Comparison of ENCODE assay signal across 8 cellular contexts in genomic region chr4:118954246-118954645, GRCh38.
DNase-seq lines count a peak whose midpoint lies in the region; ATAC-seq, FAIRE-seq and TF ChIP-seq lines count a peak whose summit lies in the region.

No MANE protein-coding gene starts in this region.

- H2BK12ac ChIP-seq in neuronal stem cell (ENCODE audit: low read length) = no peak overlapping the region

- peak in 1 of 2 experiments; percentile 40; a peak in 2 of 5 replicates for TF ChIP-seq RAD21 in A549 (conservative IDR thresholded peaks at IDR 0.05 in 1 of 2, IDR thresholded peaks at IDR 0.05 in 1 of 2)

- TF ChIP-seq CTCF in A549 (IDR thresholded peaks at IDR 0.05) (peak; percentile 21; the same call in 1 of the 3 replicates), HEK293 (tag by site-specific recombination; IDR thresholded peaks at IDR 0.05) (no peak), WI38 (IDR thresholded peaks at IDR 0.05; ENCODE audit: low read depth, low read length) (peak; percentile 9; the same call in 1 of the 2 replicates)

- H3K27me3 ChIP-seq in neuronal stem cell (ENCODE audit: control insufficient read depth in 3 of 3, insufficient read depth in 3 of 3, low read depth in 1 of 3, low read length in 3 of 3) (no peaks in the 10 kb centered on the region), aorta (ENCODE audit: control insufficient read depth in 1 of 2, insufficient read depth in 2 of 2, low read length in 1 of 2) (no peaks in the 10 kb centered on the region)

- H3K9ac ChIP-seq in neuronal stem cell (ENCODE audit: low read depth, low read length, poor library complexity) = no peak overlapping the region

- no peak for FAIRE-seq in A549 (lab: Jason Lieb, UNC)

- POLR2A ChIA-PET in A549 (lab: Yijun Ruan, JAX) = no interaction called here
- POLR2A ChIA-PET in HEK293 (lab: Yijun Ruan, JAX) = no interaction called here

- no peak overlapping the region for H2BK5ac ChIP-seq in neuronal stem cell (ENCODE audit: low read length)

- H2AFZ ChIP-seq in neuronal stem cell (ENCODE audit: low read length) = no peak overlapping the region

- H3K4ac ChIP-seq in neuronal stem cell (ENCODE audit: low read length) = no peak overlapping the region

- no peak overlapping the region for H4K8ac ChIP-seq in neuronal stem cell (ENCODE audit: low read depth, low read length)

- H3K27ac ChIP-seq in A549 (no peak overlapping the region), HEK293 (ENCODE audit: extremely low read depth, low read depth, low read length) (no peak overlapping the region), neuronal stem cell (replicated peaks; ENCODE audit: low read length) (no peak overlapping the region), aorta (ENCODE audit: low read depth in 1 of 2, low read length in 2 of 2) (no peak overlapping the region)

- no peak overlapping the region for H3K18ac ChIP-seq in neuronal stem cell (ENCODE audit: low read length)

- no peak overlapping the region for H2BK15ac ChIP-seq in neuronal stem cell (ENCODE audit: low read length)

- intact Hi-C loops in aorta (cut with DNase I) = loop anchor here in 1 of 2 donors (5.0 kb wide), 1 partner anchor 62 kb away; no protein-coding TSS in a partner anchor

- WGBS in A549 (ENCODE audit: missing lambda C conversion rate) = 11% methylated on average over 2 of the region's 2 CpGs
- WGBS in neuronal stem cell (ENCODE audit: extremely low coverage in 2 of 2, insufficient read length in 2 of 2, insufficient replicate concordance in 1 of 2), 2 donors = no CpG with 5 or more reads among the region's 2 CpGs
- WGBS in aorta, 2 donors = 1 to 8% methylated on average over 2 of the region's 2 CpGs

- CTCF ChIA-PET in A549 (lab: Yijun Ruan, JAX) (no interaction called here), HEK293 (lab: Yijun Ruan, JAX) (interaction anchor here (0.5 to 1.0 kb wide), 3 partner anchors 14 to 616 kb away, joined by 3 to 4 read pairs (median 3); no protein-coding TSS in a partner anchor)

- H3K4me1 ChIP-seq in A549 (no peaks in the 10 kb centered on the region), HEK293 (ENCODE audit: control insufficient read depth, insufficient read depth, low read length) (no peaks in the 10 kb centered on the region), neuronal stem cell (ENCODE audit: control insufficient read depth in 2 of 2, insufficient read depth in 1 of 2, low read depth in 1 of 2, low read length in 2 of 2) (no peaks in the 10 kb centered on the region), aorta (ENCODE audit: control insufficient read depth in 1 of 2, insufficient read depth in 2 of 2, low read length in 2 of 2) (peaks cover 4 to 5% of the 10 kb centered on the region in 2 donors)

- H3K4me2 ChIP-seq in A549 (no peak overlapping the region), neuronal stem cell (ENCODE audit: insufficient read depth, low read length, poor library complexity, severe bottlenecking) (no peak overlapping the region)

- H3K4me3 ChIP-seq in A549 = no peak overlapping the region
- no peak overlapping the region for H3K4me3 ChIP-seq in HEK293 (ENCODE audit: low read depth, low read length)
- no peak overlapping the region for H3K4me3 ChIP-seq in WI38 (ENCODE audit: low read depth, low read length)
- no peak overlapping the region for H3K4me3 ChIP-seq in neuronal stem cell (ENCODE audit: low read length in 2 of 2)
- H3K4me3 ChIP-seq in aorta (ENCODE audit: low read length in 2 of 2) = no peak overlapping the region

- no peak for TF ChIP-seq EP300 in A549 (IDR thresholded peaks at IDR 0.05)

- H3K36me3 ChIP-seq in HEK293 (ENCODE audit: control insufficient read depth in 2 of 2, insufficient read depth in 1 of 2, low read length in 2 of 2) = no peaks in the 10 kb centered on the region
- no peaks in the 10 kb centered on the region for H3K36me3 ChIP-seq in neuronal stem cell (replicated peaks in 1 of 2; ENCODE audit: control insufficient read depth in 2 of 2, insufficient read depth in 2 of 2, low read length in 2 of 2)
- peaks cover 0 to 2% of the 10 kb centered on the region in 2 donors for H3K36me3 ChIP-seq in aorta (ENCODE audit: control insufficient read depth in 1 of 2, insufficient read depth in 2 of 2, low read length in 1 of 2)

- no peak overlapping the region for H2BK120ac ChIP-seq in neuronal stem cell (ENCODE audit: low read depth, low read length)

- no peaks in the 10 kb centered on the region for H3K79me1 ChIP-seq in neuronal stem cell (ENCODE audit: low read depth, low read length)

- peak; percentile 68 to 71; a peak in 5 of 6 replicates for ATAC-seq in A549
- ATAC-seq in GM18909 (IDR thresholded peaks at IDR 0.05; ENCODE audit: poor library complexity, unreplicated experiment) = no peak
- no peak for ATAC-seq in aorta (ENCODE audit: low FRiP score)

- TF ChIP-seq POLR2A in A549 (IDR thresholded peaks at IDR 0.05; ENCODE audit: low read length) = no peak

- no peak overlapping the region for H4K91ac ChIP-seq in neuronal stem cell (ENCODE audit: low read depth, low read length, poor library complexity)

- no peaks in the 10 kb centered on the region for H3K9me3 ChIP-seq in A549
- H3K9me3 ChIP-seq in HEK293 (ENCODE audit: control insufficient read depth, insufficient read depth, low read depth, low read length) = no peaks in the 10 kb centered on the region
- no peaks in the 10 kb centered on the region for H3K9me3 ChIP-seq in neuronal stem cell (replicated peaks in 1 of 2; ENCODE audit: control insufficient read depth in 2 of 2, insufficient read depth in 1 of 2, low read depth in 1 of 2, low read length in 2 of 2)
- H3K9me3 ChIP-seq in aorta (ENCODE audit: control insufficient read depth, low read length) = no peaks in the 10 kb centered on the region

- no peak overlapping the region for H3K14ac ChIP-seq in neuronal stem cell (ENCODE audit: low read length)

- no peak overlapping the region for H3K23ac ChIP-seq in neuronal stem cell (ENCODE audit: low read depth, low read length, poor library complexity)

- peak in 1 of 2 experiments; percentile 16 for DNase-seq in A549 (ENCODE audit: low read depth in 1 of 2, low spot score in 1 of 2)
- DNase-seq in iris pigment epithelial cell (ENCODE audit: low read depth) = peak; percentile 27
- no peak for DNase-seq in GOT3 (lab: John Stamatoyannopoulos, UW)
- no peak for DNase-seq in neuronal stem cell (ENCODE audit: low spot score)
- DNase-seq in aorta = no peak

- H2AK5ac ChIP-seq in neuronal stem cell (ENCODE audit: low read depth, low read length) = no peak overlapping the region

TF ChIP-seq in A549, 52 proteins besides CTCF, POLR2A, EP300 and RAD21:
- TF ChIP-seq SMC3 (IDR thresholded peaks at IDR 0.05) (0 out of 3 replicates have a peak, but pooled peaks have one; percentile 11), CBX8 (IDR thresholded peaks at IDR 0.05) (no peak)

TF ChIP-seq in HEK293, 187 proteins besides CTCF, POLR2A, EP300 and RAD21:
- TF ChIP-seq ZNF518A (tag by site-specific recombination; conservative IDR thresholded peaks at IDR 0.05; ENCODE audit: low read depth) (no peak), WT1 (tag by site-specific recombination; IDR thresholded peaks at IDR 0.05) (no peak), PRDM1 (tag by site-specific recombination; IDR thresholded peaks at IDR 0.05) (0 out of 2 replicates have a peak, but pooled peaks have one; percentile 18)

Comparison
In these comparisons a context has a peak if more than half of its experiments do, and no peak if none do; other contexts are left out.
1. ATAC-seq: peak in A549 (2 of 2); none in GM18909 (single experiment) and aorta (single experiment).
2. Of the 5 proteins assayed by ChIP-seq in both HEK293 and A549: peak only in HEK293: none; only in A549: CTCF; in both: none; in neither: 4.